ENCODE assay signal across 8 cellular contexts in genomic region chr6:13272131-13273046, GRCh38. TPM values are rescaled to one million over a fixed set of nuclear protein-coding genes. Genes with fewer than 3 reads are reported as not detected.
A peak's percentile ranks its signal among the peaks of the same experiment; 100 is the strongest.
DNase-seq lines count a peak whose midpoint lies in the region; ATAC-seq and TF ChIP-seq lines count a peak whose summit lies in the region.

No MANE protein-coding gene starts in this region.

- no peaks in the 10 kb centered on the region for H3K27me3 Mint-ChIP-seq in CD4-positive, CD25-positive, alpha-beta regulatory T cell
- no peaks in the 10 kb centered on the region for H3K27me3 Mint-ChIP-seq in progenitor cell of endocrine pancreas

- peaks cover 15% of the 10 kb centered on the region for H3K4me1 ChIP-seq in CD4-positive, CD25-positive, alpha-beta regulatory T cell (ENCODE audit: control insufficient read depth, insufficient read depth, low read length, poor library complexity, severe bottlenecking)
- H3K4me1 ChIP-seq in heart left ventricle (peaks cover 0 to 37% (median 3%) of the 10 kb centered on the region in 12 donors), aorta (ENCODE audit: control insufficient read depth in 1 of 2, insufficient read depth in 2 of 2, low read length in 2 of 2) (peaks cover 3 to 9% of the 10 kb centered on the region in 2 donors)

- peak; percentile 20 to 35 for ATAC-seq in CD4-positive, CD25-positive, alpha-beta regulatory T cell (ENCODE audit: low read depth in 2 of 2)
- ATAC-seq in GM19467 (IDR thresholded peaks at IDR 0.05; ENCODE audit: unreplicated experiment) (peak; percentile 54), heart left ventricle (peak in 2 of 4 donors; percentile 35 to 81), aorta (ENCODE audit: low FRiP score) (peak; percentile 49)

- TF ChIP-seq POLR2A in heart left ventricle (IDR thresholded peaks at IDR 0.05): no peak

- no peaks in the 10 kb centered on the region for H3K36me3 ChIP-seq in CD4-positive, CD25-positive, alpha-beta regulatory T cell (ENCODE audit: control insufficient read depth, insufficient read depth, low read length)
- H3K36me3 ChIP-seq in heart left ventricle (peaks cover 0 to 26% (median 6%) of the 10 kb centered on the region in 9 donors), aorta (ENCODE audit: control insufficient read depth in 1 of 2, insufficient read depth in 2 of 2, low read length in 1 of 2) (peaks cover 0 to 2% of the 10 kb centered on the region in 2 donors)

- TF ChIP-seq CTCF in heart left ventricle (IDR thresholded peaks at IDR 0.05) (no peak), progenitor cell of endocrine pancreas (IDR thresholded peaks at IDR 0.05; ENCODE audit: unreplicated experiment) (no peak)

- no peak overlapping the region for H3K4me3 ChIP-seq in CD4-positive, CD25-positive, alpha-beta regulatory T cell (ENCODE audit: low read depth, low read length)
- H3K4me3 ChIP-seq in heart left ventricle (peak overlapping the region in 3 of 12 donors; percentile 20 to 43 (median 26)), aorta (ENCODE audit: low read length in 2 of 2) (no peak overlapping the region)

- DNase-seq in CD4-positive, CD25-positive, alpha-beta regulatory T cell: no peak
- DNase-seq in KG1 (lab: John Stamatoyannopoulos, UW) (peak; percentile 53), heart left ventricle (peak in 4 of 5 donors; percentile 44 to 68 (median 52)), aorta (peak in 1 of 2 donors; percentile 87), progenitor cell of endocrine pancreas (ENCODE audit: low spot score, unreplicated experiment) (no peak), DMS79 treated with DMSO at 0.1 percent for 48 hours (lab: John Stamatoyannopoulos, UW) (no peak)
- no peak for DNase-seq in activated CD4-positive, CD25-positive, alpha-beta regulatory T cell treated with anti-CD3 and anti-CD28 coated beads, Interleukin-2, amount 50 U/mL, for 72 hours

- H3K9me3 ChIP-seq in CD4-positive, CD25-positive, alpha-beta regulatory T cell (ENCODE audit: control insufficient read depth in 2 of 2, low read length in 2 of 2): no peaks in the 10 kb centered on the region
- H3K9me3 ChIP-seq in heart left ventricle (no peaks in the 10 kb centered on the region), aorta (ENCODE audit: control insufficient read depth, low read length) (no peaks in the 10 kb centered on the region)

- H3K4me3 Mint-ChIP-seq in CD4-positive, CD25-positive, alpha-beta regulatory T cell: no peak overlapping the region
- H3K4me3 Mint-ChIP-seq in progenitor cell of endocrine pancreas (ENCODE audit: low read depth): no peak overlapping the region

- H3K9me3 Mint-ChIP-seq in CD4-positive, CD25-positive, alpha-beta regulatory T cell: peaks cover 0 to 2% (median 0%) of the 10 kb centered on the region in 7 donors
- H3K9me3 Mint-ChIP-seq in progenitor cell of endocrine pancreas (ENCODE audit: low read depth): no peaks in the 10 kb centered on the region

- no peak overlapping the region for H3K27ac ChIP-seq in CD4-positive, CD25-positive, alpha-beta regulatory T cell (ENCODE audit: insufficient read depth, low read length, poor library complexity, severe bottlenecking)
- H3K27ac ChIP-seq in heart left ventricle: peak overlapping the region in 1 of 12 donors; percentile 60
- H3K27ac ChIP-seq in aorta (ENCODE audit: low read depth in 1 of 2, low read length in 2 of 2): no peak overlapping the region

- intact Hi-C loops in heart left ventricle (cut with DNase I) (no loop called here), aorta (cut with DNase I) (no loop called here)

- peaks cover 7% of the 10 kb centered on the region for H3K36me3 Mint-ChIP-seq in CD4-positive, CD25-positive, alpha-beta regulatory T cell
- H3K36me3 Mint-ChIP-seq in progenitor cell of endocrine pancreas (ENCODE audit: insufficient read depth): peaks cover 2% of the 10 kb centered on the region

- no peaks in the 10 kb centered on the region for H3K27me3 ChIP-seq in CD4-positive, CD25-positive, alpha-beta regulatory T cell (ENCODE audit: control insufficient read depth, insufficient read depth, low read length)
- H3K27me3 ChIP-seq in heart left ventricle (no peaks in the 10 kb centered on the region), aorta (ENCODE audit: control insufficient read depth in 1 of 2, insufficient read depth in 2 of 2, low read length in 1 of 2) (no peaks in the 10 kb centered on the region)

- peak overlapping the region in 1 of 3 donors; percentile 86 for H3K27ac Mint-ChIP-seq in CD4-positive, CD25-positive, alpha-beta regulatory T cell
- H3K27ac Mint-ChIP-seq in progenitor cell of endocrine pancreas: no peak overlapping the region

- peaks cover 0 to 23% (median 17%) of the 10 kb centered on the region in 4 donors for H3K4me1 Mint-ChIP-seq in CD4-positive, CD25-positive, alpha-beta regulatory T cell
- peaks cover 6% of the 10 kb centered on the region for H3K4me1 Mint-ChIP-seq in progenitor cell of endocrine pancreas (ENCODE audit: low read depth)

- 85 to 91% (median 87%) methylated on average over 24 of the region's 24 CpGs for WGBS in heart left ventricle, 4 donors
- 88 to 93% methylated on average over 24 of the region's 24 CpGs for WGBS in aorta, 2 donors

RNA-seq across cellular contexts. Expression of gene TBC1D7, which starts 55.9 kb away (rescaled TPM):
- 16.2 TPM for total RNA-seq in CD4-positive, CD25-positive, alpha-beta regulatory T cell
- 10 to 100 TPM; 18.7 to 31.3 (median 22.5) TPM for polyA plus RNA-seq in CD4-positive, CD25-positive, alpha-beta regulatory T cell
- total RNA-seq in heart left ventricle (10 to 100 TPM; 17.0 to 31.9 (median 22.9) TPM), aorta (10 to 100 TPM in 1 of 2 donors, 1 to 10 TPM in 1; 9.9 to 11.6 TPM), progenitor cell of endocrine pancreas (34.3 and 34.7 TPM in 2 replicates)
- polyA plus RNA-seq in heart left ventricle (10 to 100 TPM; 20.5 to 27.1 TPM), aorta (1 to 10 TPM; 6.0 to 8.8 TPM)

Comparison
In these comparisons a context has a peak if more than half of its experiments do, and no peak if none do; other contexts are left out.
1. DNase-seq: peak in KG1 (single experiment) and heart left ventricle (4 of 5); none in CD4-positive, CD25-positive, alpha-beta regulatory T cell (0 of 3), activated CD4-positive, CD25-positive, alpha-beta regulatory T cell treated with anti-CD3 and anti-CD28 coated beads, Interleukin-2, amount 50 U/mL, for 72 hours (single experiment), progenitor cell of endocrine pancreas (single experiment) and DMS79 treated with DMSO at 0.1 percent for 48 hours (single experiment).